In genomic region chr3:126573492-126574117, GRCh38 we compare ENCODE assay signal across 16 cellular contexts. TPM values are rescaled to one million over a fixed set of nuclear protein-coding genes. Genes with fewer than 3 reads are reported as not detected.
A peak's percentile ranks its signal among the peaks of the same experiment; 100 is the strongest.
DNase-seq lines count a peak whose midpoint lies in the region; ATAC-seq lines count a peak whose summit lies in the region.
"Had no signal": no experiment of that assay in that cellular context is flagged by ENCODE, and none has a peak within 500 bp of the region (broad histone marks: within the 10 kb centered on the region; RNA-seq: fewer than 3 reads in every experiment).

No MANE protein-coding gene starts in this region.

- H3K4me1 ChIP-seq in skeletal muscle tissue (ENCODE audit: control insufficient read depth in 3 of 3, insufficient read depth in 3 of 3, low read length in 3 of 3) = peaks cover 4 to 19% (median 8%) of the 10 kb centered on the region in 3 donors
- no peaks in the 10 kb centered on the region for H3K4me1 ChIP-seq in aorta (ENCODE audit: control insufficient read depth in 1 of 2, insufficient read depth in 2 of 2, low read length in 2 of 2)

- no peaks in the 10 kb centered on the region for H3K27me3 ChIP-seq in skeletal muscle tissue (ENCODE audit: control insufficient read depth in 3 of 3, insufficient read depth in 3 of 3, low read length in 3 of 3)
- H3K27me3 ChIP-seq in aorta (ENCODE audit: control insufficient read depth in 1 of 2, insufficient read depth in 2 of 2, low read length in 1 of 2) = no peaks in the 10 kb centered on the region
- H3K27me3 ChIP-seq: cardiac muscle cell had no signal

- peak overlapping the region; percentile 30 to 51 (median 35) for H3K4me3 ChIP-seq in skeletal muscle tissue (ENCODE audit: low read length in 3 of 3)
- H3K4me3 ChIP-seq in aorta (ENCODE audit: low read length in 2 of 2) = no peak overlapping the region
- H3K4me3 ChIP-seq: cardiac muscle cell had no signal

- intact Hi-C loops in aorta (cut with DNase I) = no loop called here

- H3K9ac ChIP-seq in skeletal muscle tissue (ENCODE audit: low read depth in 1 of 3, low read length in 3 of 3) = peak overlapping the region in 2 of 3 donors; percentile 33 to 57

- H3K9me3 ChIP-seq in skeletal muscle tissue (ENCODE audit: control insufficient read depth in 3 of 3, low read length in 3 of 3) (no peaks in the 10 kb centered on the region), aorta (ENCODE audit: control insufficient read depth, low read length) (no peaks in the 10 kb centered on the region)

- H3K27ac ChIP-seq in skeletal muscle tissue (ENCODE audit: low read depth, low read length) (peak overlapping the region; percentile 54), aorta (ENCODE audit: low read depth in 1 of 2, low read length in 2 of 2) (no peak overlapping the region)
- H3K27ac ChIP-seq: cardiac muscle cell had no signal

- WGBS in aorta, 2 donors = 85 to 89% methylated on average over 15 of the region's 15 CpGs

- DNase-seq in DMS79 (lab: John Stamatoyannopoulos, UW) (peak; percentile 7), NCI-H460 (ENCODE audit: extremely low read depth, low read depth) (peak; percentile 54), NCI-H146 (lab: John Stamatoyannopoulos, UW) (no peak), NCI-H2171 (lab: John Stamatoyannopoulos, UW) (no peak), aorta (no peak)
- DNase-seq: activated naive CD8-positive, alpha-beta T cell treated with anti-CD3 and anti-CD28 coated beads for 36 hours; C1 segment of cervical spinal cord; effector memory CD8-positive, alpha-beta T cell; mesenchymal stem cell; stimulated activated CD4-positive, alpha-beta T cell treated with anti-CD3 and anti-CD28 coated beads, Interleukin-2, amount 100 ng/mL, for 24 hours had no signal

- no peaks in the 10 kb centered on the region for H3K36me3 ChIP-seq in skeletal muscle tissue (ENCODE audit: control insufficient read depth in 3 of 3, insufficient read depth in 3 of 3, low read length in 3 of 3)
- no peaks in the 10 kb centered on the region for H3K36me3 ChIP-seq in aorta (ENCODE audit: control insufficient read depth in 1 of 2, insufficient read depth in 2 of 2, low read length in 1 of 2)
- H3K36me3 ChIP-seq: cardiac muscle cell had no signal

- ATAC-seq in esophagus mucosa = peak; percentile 33
- no peak for ATAC-seq in GM19455 (IDR thresholded peaks at IDR 0.05; ENCODE audit: unreplicated experiment)
- ATAC-seq in aorta (ENCODE audit: low FRiP score) = no peak
- ATAC-seq: effector memory CD8-positive, alpha-beta T cell had no signal

RNA-seq across cellular contexts. Expression of gene C3orf22, which starts 14.9 kb away (rescaled TPM):
- total RNA-seq in NCI-H460 (2014; rRNA removed; shearing (Covaris generic)) = not detected in 2 replicates
- polyA plus RNA-seq in NCI-H460 (2014; cell fraction: nucleus; rRNA removed) = not detected in 2 replicates
- total RNA-seq in esophagus mucosa = not detected
- under 0.01 TPM for total RNA-seq in skeletal muscle tissue
- not detected for total RNA-seq in aorta
- polyA plus RNA-seq in aorta = not detected
- total RNA-seq: activated naive CD8-positive, alpha-beta T cell treated with anti-CD3 and anti-CD28 coated beads for 36 hours; cardiac muscle cell; right cardiac atrium; T-helper 2 cell treated with Interferon-gamma antibody and Interleukin-4, amounts not matched to agents 100 ng/mL and 5 ng/mL, for 36 hours had no signal
- polyA plus RNA-seq: cardiac muscle cell, right cardiac atrium had no signal

RNA-seq across cellular contexts. Expression of gene CHST13, which starts 49.6 kb away (rescaled TPM):
- not detected in 2 replicates for total RNA-seq in NCI-H460 (2014; rRNA removed; shearing (Covaris generic))
- polyA plus RNA-seq in NCI-H460 (2014; cell fraction: nucleus; rRNA removed) = not detected in 2 replicates
- not detected for total RNA-seq in esophagus mucosa
- not detected for total RNA-seq in skeletal muscle tissue
- total RNA-seq in aorta = under 1 TPM; 0.33 to 0.55 TPM
- not detected for polyA plus RNA-seq in aorta
- total RNA-seq: activated naive CD8-positive, alpha-beta T cell treated with anti-CD3 and anti-CD28 coated beads for 36 hours; T-helper 2 cell treated with Interferon-gamma antibody and Interleukin-4, amounts not matched to agents 100 ng/mL and 5 ng/mL, for 36 hours had no signal

RNA-seq across cellular contexts. Expression of gene UROC1, which starts 56.0 kb away (rescaled TPM):
- not detected in 2 replicates for total RNA-seq in NCI-H460 (2014; rRNA removed; shearing (Covaris generic))
- polyA plus RNA-seq in NCI-H460 (2014; cell fraction: nucleus; rRNA removed) = not detected in 2 replicates
- total RNA-seq in esophagus mucosa = not detected
- not detected for total RNA-seq in skeletal muscle tissue
- not detected for total RNA-seq in aorta
- not detected for polyA plus RNA-seq in aorta
- total RNA-seq: activated naive CD8-positive, alpha-beta T cell treated with anti-CD3 and anti-CD28 coated beads for 36 hours; cardiac muscle cell; right cardiac atrium; T-helper 2 cell treated with Interferon-gamma antibody and Interleukin-4, amounts not matched to agents 100 ng/mL and 5 ng/mL, for 36 hours had no signal
- polyA plus RNA-seq: cardiac muscle cell, right cardiac atrium had no signal

Comparison
In these comparisons a context has a peak if more than half of its experiments do, and no peak if none do; other contexts are left out.
1. DNase-seq: peak in DMS79 (single experiment) and NCI-H460 (single experiment); none in NCI-H146 (single experiment), NCI-H2171 (single experiment) and aorta (0 of 2).
2. H3K4me3 ChIP-seq: peak in skeletal muscle tissue (3 of 3); none in aorta (0 of 2).